Comparison of ENCODE assay signal across 22 cellular contexts in genomic region chr10:600876-601275, GRCh38.
A peak's percentile ranks its signal among the peaks of the same experiment; 100 is the strongest.
DNase-seq lines count a peak whose midpoint lies in the region; ATAC-seq and TF ChIP-seq lines count a peak whose summit lies in the region.
"Had no signal": no experiment of that assay in that cellular context is flagged by ENCODE, and none has a peak within 500 bp of the region (broad histone marks: within the 10 kb centered on the region; RNA-seq: fewer than 3 reads in every experiment).

No MANE protein-coding gene starts in this region.

- POLR2A ChIA-PET in SK-N-SH (lab: Yijun Ruan, JAX) = no interaction called here

- peaks cover 20% of the 10 kb centered on the region for H3K27me3 Mint-ChIP-seq in T-helper 17 cell
- H3K27me3 Mint-ChIP-seq: activated CD4-positive, alpha-beta T cell treated with anti-CD3 and anti-CD28 coated beads, Interleukin-2, amount 10 ng/mL, durations not matched to agents 7 days and 5 days; CD4-positive, CD25-positive, alpha-beta regulatory T cell had no signal

- H3F3A ChIP-seq in SK-N-SH (replicated peaks; ENCODE audit: insufficient read depth) = peaks cover 8% of the 10 kb centered on the region

- TF ChIP-seq RAD21 in SK-N-SH (IDR thresholded peaks at IDR 0.05; ENCODE audit: low read length) = no peak

- H3K27ac ChIP-seq in SK-N-SH (ENCODE audit: low read depth in 2 of 2, low read length in 1 of 2) (peak overlapping the region in 1 of 2 experiments; percentile 36; a peak in 2 of 4 replicates), tibial artery (peak overlapping the region; percentile 82 to 93)
- H3K27ac ChIP-seq: gastrocnemius medialis, PC-9, SK-N-MC had no signal

- no peak overlapping the region for H2AFZ ChIP-seq in SK-N-SH (ENCODE audit: low read depth)
- H2AFZ ChIP-seq: PC-9 had no signal

- peaks cover 4% of the 10 kb centered on the region for H3K4me1 Mint-ChIP-seq in T-helper 17 cell
- H3K4me1 Mint-ChIP-seq: activated CD4-positive, alpha-beta T cell treated with anti-CD3 and anti-CD28 coated beads, Interleukin-2, amount 10 ng/mL, durations not matched to agents 7 days and 5 days; CD4-positive, CD25-positive, alpha-beta regulatory T cell had no signal

- CTCF ChIA-PET in SK-N-SH (lab: Yijun Ruan, JAX) = no interaction called here

- H3K4me1 ChIP-seq in SK-N-SH (ENCODE audit: control insufficient read depth in 1 of 2, insufficient read depth in 2 of 2, low read depth in 1 of 2, low read length in 1 of 2) = peaks cover 12 to 39% of the 10 kb centered on the region in 2 experiments; a peak in 3 of 4 replicates
- H3K4me1 ChIP-seq in tibial artery = peaks cover 0 to 92% (median 49%) of the 10 kb centered on the region in 4 donors

- H3K4me3 Mint-ChIP-seq in T-helper 17 cell = no peak overlapping the region
- H3K4me3 Mint-ChIP-seq: activated CD4-positive, alpha-beta T cell treated with anti-CD3 and anti-CD28 coated beads, Interleukin-2, amount 10 ng/mL, durations not matched to agents 7 days and 5 days; activated naive CD8-positive, alpha-beta T cell; CD4-positive, CD25-positive, alpha-beta regulatory T cell; nephron progenitor cell had no signal

- no peak overlapping the region for H3K9ac ChIP-seq in SK-N-SH

- no peaks in the 10 kb centered on the region for H3K9me2 ChIP-seq in SK-N-SH

- H3K79me2 ChIP-seq in SK-N-SH (ENCODE audit: insufficient read depth) = peaks cover 91% of the 10 kb centered on the region

- H3K36me3 ChIP-seq in SK-N-SH (replicated peaks in 1 of 2; ENCODE audit: control insufficient read depth in 1 of 2, insufficient read depth in 2 of 2, low read length in 1 of 2) (no peaks in the 10 kb centered on the region), tibial artery (no peaks in the 10 kb centered on the region)
- H3K36me3 ChIP-seq: gastrocnemius medialis, right atrium auricular region had no signal

- ATAC-seq in left lobe of liver (peak; percentile 81), T-helper 17 cell (no peak)
- ATAC-seq: gastrocnemius medialis had no signal

- 91% methylated on average over 5 of the region's 5 CpGs for WGBS in SK-N-SH (ENCODE audit: low lambda C conversion rate)

- H3K9me3 ChIP-seq in SK-N-SH (no peaks in the 10 kb centered on the region), tibial artery (no peaks in the 10 kb centered on the region), T-helper 17 cell (ENCODE audit: control insufficient read depth, low read length, poor library complexity, severe bottlenecking) (no peaks in the 10 kb centered on the region)
- H3K9me3 ChIP-seq: gastrocnemius medialis, right atrium auricular region had no signal

- DNase-seq in NCI-H2081 (lab: John Stamatoyannopoulos, UW) (peak; percentile 14 to 53), NCI-H2081 treated with DMSO at 0.1 percent for 48 hours (lab: John Stamatoyannopoulos, UW) (no peak), SK-N-SH (no peak), left lobe of liver (ENCODE audit: low spot score) (peak; percentile 74), tibial artery (peak in 1 of 2 donors; percentile 78), T-helper 17 cell (no peak), OCI-M2 (lab: John Stamatoyannopoulos, UW; ENCODE audit: unreplicated experiment) (no peak), NCI-H524 treated with DMSO at 0.1 percent for 48 hours (lab: John Stamatoyannopoulos, UW) (no peak)
- DNase-seq: 8988T; activated CD4-positive, alpha-beta T cell treated with anti-CD3 and anti-CD28 coated beads, Interleukin-2, amount 10 ng/mL, durations not matched to agents 7 days and 5 days; activated T-cell treated with anti-CD3 and anti-CD28 coated beads, Interleukin-2, amount 50 U/mL, for 1 hour; CD4-positive, CD25-positive, alpha-beta regulatory T cell; central memory CD4-positive, alpha-beta T cell; gastrocnemius medialis; MV-4-11; NCI-H446 treated with DMSO at 0.1 percent for 48 hours; nephron progenitor cell; PC-9; stimulated activated CD4-positive, alpha-beta T cell treated with anti-CD3 and anti-CD28 coated beads, Interleukin-1b, Interleukin-23, amount 100 ng/mL, for 48 hours had no signal

- intact Hi-C loops in tibial artery (cut with DNase I; ENCODE audit: low total_unique reads) = no loop called here

- no peaks in the 10 kb centered on the region for H3K27me3 ChIP-seq in SK-N-SH (ENCODE audit: insufficient read depth)
- no peaks in the 10 kb centered on the region for H3K27me3 ChIP-seq in tibial artery
- H3K27me3 ChIP-seq: gastrocnemius medialis, right atrium auricular region had no signal

- H3K27ac Mint-ChIP-seq in T-helper 17 cell = no peak overlapping the region
- H3K27ac Mint-ChIP-seq: activated CD4-positive, alpha-beta T cell treated with anti-CD3 and anti-CD28 coated beads, Interleukin-2, amount 10 ng/mL, durations not matched to agents 7 days and 5 days; activated naive CD8-positive, alpha-beta T cell; CD4-positive, CD25-positive, alpha-beta regulatory T cell had no signal

- H3K4me2 ChIP-seq in SK-N-SH = peak overlapping the region; percentile 14; the same call in 1 of the 2 replicates
- H3K4me2 ChIP-seq: PC-9 had no signal

- no peak for TF ChIP-seq EP300 in SK-N-SH (IDR thresholded peaks at IDR 0.05; ENCODE audit: borderline replicate concordance in 1 of 2, low read depth in 1 of 2, low read length in 1 of 2)

- peaks cover 21% of the 10 kb centered on the region for H4K20me1 ChIP-seq in SK-N-SH (ENCODE audit: insufficient read depth)

- peaks cover 2% of the 10 kb centered on the region for H3K36me3 Mint-ChIP-seq in T-helper 17 cell (ENCODE audit: low read depth)
- H3K36me3 Mint-ChIP-seq: activated naive CD8-positive, alpha-beta T cell; CD4-positive, CD25-positive, alpha-beta regulatory T cell had no signal

- no peak for TF ChIP-seq CTCF in SK-N-SH (IDR thresholded peaks at IDR 0.05)
- TF ChIP-seq CTCF in tibial artery (IDR thresholded peaks at IDR 0.05) = no peak

- no peak overlapping the region for H3K4me3 ChIP-seq in SK-N-SH (ENCODE audit: low read depth in 2 of 2, low read length in 1 of 2)
- H3K4me3 ChIP-seq in tibial artery = no peak overlapping the region
- H3K4me3 ChIP-seq: gastrocnemius medialis, PC-9, right atrium auricular region, SK-N-MC had no signal

TF ChIP-seq in SK-N-SH, 30 proteins besides CTCF, POLR2A, EP300 and RAD21 (continues in another document):
- TF ChIP-seq TAF1 (IDR thresholded peaks at IDR 0.05; ENCODE audit: borderline replicate concordance, low read depth, low read length) (no peak), SIN3A (IDR thresholded peaks at IDR 0.05; ENCODE audit: borderline replicate concordance, low read depth, low read length) (no peak), TEAD4 (IDR thresholded peaks at IDR 0.05; ENCODE audit: borderline replicate concordance, insufficient read depth) (no peak), POLR2AphosphoS5 (IDR thresholded peaks at IDR 0.05; ENCODE audit: low read depth, low read length) (no peak), ZBTB33 (IDR thresholded peaks at IDR 0.05; ENCODE audit: borderline replicate concordance, low read depth) (no peak), REST (IDR thresholded peaks at IDR 0.05; ENCODE audit: low read depth, low read length) (no peak), CHD2 (IDR thresholded peaks at IDR 0.05; ENCODE audit: low read length, partially characterized antibody) (no peak), NFIC (IDR thresholded peaks at IDR 0.05; ENCODE audit: borderline replicate concordance) (no peak), FOSL2 (IDR thresholded peaks at IDR 0.05; ENCODE audit: borderline replicate concordance, low read depth) (no peak), USF1 (IDR thresholded peaks at IDR 0.05; ENCODE audit: borderline replicate concordance, low read depth) (no peak)

Comparison
In these comparisons a context has a peak if more than half of its experiments do, and no peak if none do; other contexts are left out.
1. DNase-seq: peak in NCI-H2081 (2 of 2) and left lobe of liver (single experiment); none in NCI-H2081 treated with DMSO at 0.1 percent for 48 hours (single experiment), SK-N-SH (single experiment), T-helper 17 cell (0 of 3), OCI-M2 (single experiment) and NCI-H524 treated with DMSO at 0.1 percent for 48 hours (single experiment).